ENCODE assay signal across 8 cellular contexts in genomic region chr5:181052526-181052927, GRCh38. TPM values are rescaled to one million over a fixed set of nuclear protein-coding genes. Genes with fewer than 3 reads are reported as not detected.
DNase-seq lines count a peak whose midpoint lies in the region; ATAC-seq and TF ChIP-seq lines count a peak whose summit lies in the region.

No MANE protein-coding gene starts in this region.

- peak overlapping the region; percentile 60 for H3K56ac ChIP-seq in mesendoderm (ENCODE audit: low read length)

- no peak overlapping the region for H2BK5ac ChIP-seq in mesendoderm (ENCODE audit: low read length)

- TF ChIP-seq CTCF in AG04449 (IDR thresholded peaks at IDR 0.05; ENCODE audit: insufficient read depth, low read length, missing control alignments) (no peak), brain (conservative IDR thresholded peaks at IDR 0.05) (no peak)

- H3K23ac ChIP-seq in mesendoderm (ENCODE audit: low read length) = no peak overlapping the region

- no peak overlapping the region for H3K4ac ChIP-seq in mesendoderm (ENCODE audit: low read depth, low read length)

- CTCF ChIA-PET in AG04449 (lab: Yijun Ruan, JAX) = no interaction called here
- CTCF ChIA-PET in HEK293T (lab: Yijun Ruan, JAX) = no interaction called here

- no peak overlapping the region for H4K5ac ChIP-seq in mesendoderm (ENCODE audit: low read length)

- no peaks in the 10 kb centered on the region for H3K79me1 ChIP-seq in mesendoderm (ENCODE audit: low read length)

- POLR2A ChIA-PET in AG04449 (lab: Yijun Ruan, JAX) = no interaction called here
- POLR2A ChIA-PET in HEK293T (lab: Yijun Ruan, JAX) = interaction anchor here (0.6 kb wide), 1 partner anchor 48 kb away, joined by 3 read pairs; no protein-coding TSS in a partner anchor

- H3K4me2 ChIP-seq in mesendoderm (ENCODE audit: low read length) = peak overlapping the region; percentile 57

- H3K9ac ChIP-seq in mesendoderm (ENCODE audit: low read length) = peak overlapping the region; percentile 27

- H3K4me1 Mint-ChIP-seq in brain = peaks cover 19% of the 10 kb centered on the region

- H3K9me3 Mint-ChIP-seq in brain = peaks cover 0 to 14% (median 2%) of the 10 kb centered on the region in 5 experiments

- H2AK5ac ChIP-seq in mesendoderm (ENCODE audit: low read length) = no peak overlapping the region

- WGBS in mesendoderm (ENCODE audit: extremely low coverage, insufficient coverage, low lambda C conversion rate) = no CpG with 5 or more reads among the region's 42 CpGs

- H3K79me2 ChIP-seq in mesendoderm (ENCODE audit: control insufficient read depth, insufficient read depth, low read length) = no peaks in the 10 kb centered on the region

- H4K8ac ChIP-seq in mesendoderm (ENCODE audit: low read depth, low read length) = no peak overlapping the region

- DNase-seq in AG04449 (ENCODE audit: low read depth, low spot score) = no peak
- DNase-seq in HEK293T (ENCODE audit: extremely low spot score) = no peak
- peak; percentile 34 for DNase-seq in mesendoderm
- DNase-seq in iPS-NIHi11 (ENCODE audit: low spot score) = no peak

- H3K4me1 ChIP-seq in mesendoderm (ENCODE audit: control insufficient read depth, low read depth, low read length) = no peaks in the 10 kb centered on the region

- peaks cover 42% of the 10 kb centered on the region for H3K27me3 ChIP-seq in mesendoderm (ENCODE audit: insufficient read depth, low read length, poor library complexity)

- H3K4me3 Mint-ChIP-seq in brain = peak overlapping the region; percentile 79 to 84 (median 82)

- peaks cover 86% of the 10 kb centered on the region for H3K27me3 Mint-ChIP-seq in brain

- no peak overlapping the region for H3K27ac ChIP-seq in mesendoderm (ENCODE audit: low read depth, low read length)

- H3K4me3 ChIP-seq in AG04449 (ENCODE audit: low read depth, low read length) = peak overlapping the region; percentile 25
- no peak overlapping the region for H3K4me3 ChIP-seq in mesendoderm (ENCODE audit: low read length)

- peak overlapping the region in 1 of 5 experiments; percentile 33 for H3K27ac Mint-ChIP-seq in brain

- no peak overlapping the region for H2BK120ac ChIP-seq in mesendoderm (ENCODE audit: low read depth, low read length)

- H3K36me3 Mint-ChIP-seq in brain = no peaks in the 10 kb centered on the region

- H3K18ac ChIP-seq in mesendoderm (ENCODE audit: low read length) = no peak overlapping the region

- no peak overlapping the region for H2BK15ac ChIP-seq in mesendoderm (replicated peaks; ENCODE audit: low read depth)

- ATAC-seq in HG02610 (IDR thresholded peaks at IDR 0.05; ENCODE audit: unreplicated experiment) (no peak), HG02970 (IDR thresholded peaks at IDR 0.05; ENCODE audit: low FRiP score, unreplicated experiment) (no peak), HG03280 (IDR thresholded peaks at IDR 0.05; ENCODE audit: unreplicated experiment) (no peak)

- no peaks in the 10 kb centered on the region for H3K36me3 ChIP-seq in mesendoderm (ENCODE audit: control insufficient read depth, insufficient read depth, low read length)

TF ChIP-seq in HEK293T, 16 proteins besides CTCF, POLR2A, EP300 and RAD21:
- no peak for TF ChIP-seq BHLHE40 (IDR thresholded peaks at IDR 0.05; ENCODE audit: borderline replicate concordance)
- peak; percentile 98 for TF ChIP-seq L3MBTL2 (conservative IDR thresholded peaks at IDR 0.05)
TF ChIP-seq in HEK293T: peak in this region for 1.

RNA-seq across cellular contexts. Expression of gene BTNL9, which starts 12.5 kb away (rescaled TPM):
- polyA plus RNA-seq in brain (ENCODE audit: insufficient read depth, low read depth, low replicate concordance) = 2.1 TPM
- polyA plus RNA-seq in mesendoderm (2013, experiment 1 of 2) = 0.51 TPM
- polyA plus RNA-seq in mesendoderm (2013, experiment 2 of 2) = 0.41 TPM
